1 cellular context compared by ENCODE assay signal in the genomic region with DNA sequence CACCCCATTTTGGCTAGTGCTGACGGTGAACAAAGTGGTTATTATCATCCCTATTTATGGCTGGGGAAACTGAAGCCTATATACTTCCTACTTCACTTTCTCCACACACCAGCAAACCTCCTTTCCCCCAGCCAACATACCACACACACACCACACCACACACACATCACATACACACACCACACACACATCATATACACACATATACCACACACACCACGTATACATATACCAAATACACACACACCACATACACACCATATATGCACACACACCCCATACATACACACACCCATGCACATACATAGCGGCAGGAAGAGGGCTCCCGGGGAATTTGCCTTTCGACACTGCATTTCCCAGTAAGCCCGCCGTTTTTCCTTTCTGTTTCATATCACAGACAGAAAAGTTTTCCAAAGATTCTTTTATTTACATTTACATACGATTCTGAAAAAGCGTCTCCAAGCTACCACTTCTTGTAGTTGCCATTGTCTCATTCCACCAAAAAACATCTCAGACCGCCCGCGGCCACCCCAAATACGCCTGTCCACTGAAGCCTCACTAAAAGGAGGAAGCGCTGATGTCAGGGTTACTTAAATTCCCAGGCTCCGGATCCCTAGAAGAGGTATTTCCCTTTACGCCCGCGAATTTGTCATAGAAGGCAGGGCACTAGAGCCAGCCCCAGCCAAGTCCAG.
TF ChIP-seq lines count a peak whose summit lies in the region.

No MANE protein-coding gene starts in this region.

TF ChIP-seq in WTC11, 78 proteins besides CTCF, POLR2A, EP300 and RAD21:
- TF ChIP-seq JAZF1 (CRISPR knock-in tag; IDR thresholded peaks at IDR 0.05) (no peak), ETV6 (CRISPR knock-in tag; IDR thresholded peaks at IDR 0.05) (peak; percentile 6; the same call in 1 of the 2 replicates), NR2C2 (CRISPR knock-in tag; IDR thresholded peaks at IDR 0.05) (no peak)
